Comparison of ENCODE assay signal across 1 cellular context in genomic region chr18:38493991-38494559, GRCh38.
TF ChIP-seq lines count a peak whose summit lies in the region.

No MANE protein-coding gene starts in this region.

TF ChIP-seq in GM12878, 131 proteins besides CTCF, POLR2A, EP300 and RAD21 (continued from another document):
- TF ChIP-seq ELK1 (IDR thresholded peaks at IDR 0.05; ENCODE audit: low read depth, low read length) (no peak), NFIC (IDR thresholded peaks at IDR 0.05; ENCODE audit: low read depth, low read length) (peak; percentile 47), BRCA1 (IDR thresholded peaks at IDR 0.05; ENCODE audit: low read depth, low read length) (no peak)
TF ChIP-seq in GM12878: peak in this region for 5.
